In genomic region chr20:54625497-54625896, GRCh38 we compare ENCODE assay signal across 19 cellular contexts.
DNase-seq lines count a peak whose midpoint lies in the region; TF ChIP-seq lines count a peak whose summit lies in the region.
"Had no signal": no experiment of that assay in that cellular context is flagged by ENCODE, and none has a peak within 500 bp of the region (broad histone marks: within the 10 kb centered on the region; RNA-seq: fewer than 3 reads in every experiment).

No MANE protein-coding gene starts in this region.

- no peak for TF ChIP-seq CTCF in Calu3 (IDR thresholded peaks at IDR 0.05; ENCODE audit: unreplicated experiment)
- no peak for TF ChIP-seq CTCF in neural progenitor cell (IDR thresholded peaks at IDR 0.05)

- H4K20me1 ChIP-seq in neural progenitor cell (ENCODE audit: low read depth): no peaks in the 10 kb centered on the region

- H3K9me3 Mint-ChIP-seq in Calu3 (ENCODE audit: low read depth, unreplicated experiment) (no peaks in the 10 kb centered on the region), neural progenitor cell (peaks cover 3% of the 10 kb centered on the region)

- H3K4me3 Mint-ChIP-seq in Calu3 (ENCODE audit: low read depth, unreplicated experiment) (no peak overlapping the region), neural progenitor cell (no peak overlapping the region)
- H3K4me3 Mint-ChIP-seq: CD8-positive, alpha-beta memory T cell had no signal

- DNase-seq in Calu3: peak; percentile 41
- peak; percentile 90 for DNase-seq in NCI-H2171 treated with DMSO at 0.1 percent for 48 hours (lab: John Stamatoyannopoulos, UW)
- DNase-seq in caudate nucleus (lab: John Stamatoyannopoulos, UW): no peak
- DNase-seq in neural progenitor cell (ENCODE audit: low spot score): no peak
- DNase-seq in T-helper 2 cell: no peak
- DNase-seq in HK-2 (ENCODE audit: unreplicated experiment): no peak
- DNase-seq in ureter (ENCODE audit: low spot score): no peak
- DNase-seq: CD8-positive, alpha-beta memory T cell; DMS153; GOT3; HCEC 1CT; KBM-7; NCI-H1092; NCI-H146; NCI-H2029; OCI-M1; T-helper 1 cell had no signal

- peak overlapping the region; percentile 71 for H3K27ac ChIP-seq in caudate nucleus (ENCODE audit: low read depth, low read length)
- peak overlapping the region; percentile 25 for H3K27ac ChIP-seq in neural progenitor cell
- H3K27ac ChIP-seq: C4-2B, SJCRH30 had no signal

- H3K36me3 ChIP-seq in neural progenitor cell: no peaks in the 10 kb centered on the region
- H3K36me3 ChIP-seq: SJCRH30 had no signal

- intact Hi-C loops in Calu3 (cut with micrococcal nuclease; ENCODE audit: unreplicated experiment): no loop called here

- no TSS peak for BruUV-seq in Calu3 (replicated peaks; lab: Mats Ljungman, UMichigan)

- H3K4me2 ChIP-seq in neural progenitor cell: peak overlapping the region; percentile 68

- peaks cover 18% of the 10 kb centered on the region for H3F3A ChIP-seq in neural progenitor cell (ENCODE audit: low read depth)

- H3K9me3 ChIP-seq in neural progenitor cell (ENCODE audit: low read depth): no peaks in the 10 kb centered on the region
- H3K9me3 ChIP-seq: SJCRH30 had no signal

- H3K4me3 ChIP-seq in neural progenitor cell: peak overlapping the region; percentile 15
- H3K4me3 ChIP-seq: SJCRH30 had no signal

- peaks cover 18% of the 10 kb centered on the region for H3K4me1 Mint-ChIP-seq in Calu3 (ENCODE audit: low read depth, unreplicated experiment)
- peaks cover 44% of the 10 kb centered on the region for H3K4me1 Mint-ChIP-seq in neural progenitor cell
- H3K4me1 Mint-ChIP-seq: CD8-positive, alpha-beta memory T cell had no signal

- H3K27me3 ChIP-seq in neural progenitor cell: no peaks in the 10 kb centered on the region

- H3K9ac ChIP-seq in neural progenitor cell: no peak overlapping the region

- H2AFZ ChIP-seq in neural progenitor cell (replicated peaks): no peak overlapping the region

- peaks cover 24% of the 10 kb centered on the region for H3K4me1 ChIP-seq in neural progenitor cell
- H3K4me1 ChIP-seq: SJCRH30 had no signal

- H3K27ac Mint-ChIP-seq in Calu3 (ENCODE audit: unreplicated experiment): no peak overlapping the region
- peak overlapping the region; percentile 39 for H3K27ac Mint-ChIP-seq in neural progenitor cell
- H3K27ac Mint-ChIP-seq: CD8-positive, alpha-beta memory T cell had no signal

- H3K27me3 Mint-ChIP-seq in Calu3 (ENCODE audit: unreplicated experiment) (peaks cover 12% of the 10 kb centered on the region), neural progenitor cell (ENCODE audit: insufficient read depth, low read depth) (no peaks in the 10 kb centered on the region)

- CTCF ChIA-PET in Calu3 (lab: Charles Lee): interaction anchor here (0.6 to 1.9 kb wide), 4 partner anchors 23 to 357 kb away, joined by 3 to 5 read pairs (median 4); no protein-coding TSS in a partner anchor

- H3K36me3 Mint-ChIP-seq in Calu3 (ENCODE audit: insufficient read depth, unreplicated experiment) (no peaks in the 10 kb centered on the region), neural progenitor cell (peaks cover 10% of the 10 kb centered on the region)
- H3K36me3 Mint-ChIP-seq: CD8-positive, alpha-beta memory T cell had no signal

- H3K79me2 ChIP-seq in neural progenitor cell (ENCODE audit: low read depth): no peaks in the 10 kb centered on the region

Comparison
In these comparisons a context has a peak if more than half of its experiments do, and no peak if none do; other contexts are left out.
1. DNase-seq: peak in Calu3 (single experiment) and NCI-H2171 treated with DMSO at 0.1 percent for 48 hours (single experiment); none in caudate nucleus (0 of 61), neural progenitor cell (single experiment), T-helper 2 cell (0 of 5), HK-2 (single experiment) and ureter (single experiment).